In genomic region chr15:55357774-55358173, GRCh38 we compare ENCODE assay signal across 18 cellular contexts. TPM values are rescaled to one million over a fixed set of nuclear protein-coding genes. Genes with fewer than 3 reads are reported as not detected.
DNase-seq lines count a peak whose midpoint lies in the region; TF ChIP-seq lines count a peak whose summit lies in the region.
"Had no signal": no experiment of that assay in that cellular context is flagged by ENCODE, and none has a peak within 500 bp of the region (broad histone marks: within the 10 kb centered on the region; RNA-seq: fewer than 3 reads in every experiment).

No MANE protein-coding gene starts in this region.

- H3K27ac Mint-ChIP-seq in chondrocyte (ENCODE audit: unreplicated experiment) (peak overlapping the region; percentile 1), nephron progenitor cell (no peak overlapping the region)
- H3K27ac Mint-ChIP-seq: activated CD4-positive, alpha-beta memory T cell treated with anti-CD3 and anti-CD28 coated beads, Interleukin-2, amount 10 ng/mL, durations not matched to agents 7 days and 5 days; activated T-helper 1 cell treated with anti-CD3 and anti-CD28 coated beads, Interleukin-12 subunit alpha, Interleukin-12 subunit beta, Interleukin-2, Interleukin-4 antibody, amounts not matched to agents 30 ng/mL and 10 ng/mL and 1 ng/mL, durations not matched to agents 14 hours and 24 hours and 36 hours; B cell had no signal

- H3K27me3 Mint-ChIP-seq in chondrocyte (ENCODE audit: low read depth) (no peaks in the 10 kb centered on the region), nephron progenitor cell (ENCODE audit: low read depth, poor library complexity) (no peaks in the 10 kb centered on the region)
- H3K27me3 Mint-ChIP-seq: activated CD4-positive, alpha-beta memory T cell treated with anti-CD3 and anti-CD28 coated beads, Interleukin-2, amount 10 ng/mL, durations not matched to agents 7 days and 5 days; B cell had no signal

- no peaks in the 10 kb centered on the region for H3K27me3 ChIP-seq in BJ (ENCODE audit: control insufficient read depth, insufficient read depth, low read length)
- H3K27me3 ChIP-seq: stomach, uterus had no signal

- CTCF ChIA-PET in BJ (lab: Yijun Ruan, JAX), result interaction anchor here (1.0 to 1.3 kb wide), 2 partner anchors 9 to 78 kb away, joined by 3 to 4 read pairs; no protein-coding TSS in a partner anchor

- H3K4me3 Mint-ChIP-seq in chondrocyte (ENCODE audit: unreplicated experiment) (no peak overlapping the region), nephron progenitor cell (no peak overlapping the region)
- H3K4me3 Mint-ChIP-seq: activated CD4-positive, alpha-beta memory T cell treated with anti-CD3 and anti-CD28 coated beads, Interleukin-2, amount 10 ng/mL, durations not matched to agents 7 days and 5 days; activated T-helper 1 cell treated with anti-CD3 and anti-CD28 coated beads, Interleukin-12 subunit alpha, Interleukin-12 subunit beta, Interleukin-2, Interleukin-4 antibody, amounts not matched to agents 30 ng/mL and 10 ng/mL and 1 ng/mL, durations not matched to agents 14 hours and 24 hours and 36 hours; B cell had no signal

- TF ChIP-seq CTCF in BJ (IDR thresholded peaks at IDR 0.05; ENCODE audit: insufficient read depth, low read depth, low read length) (no peak), chondrocyte (IDR thresholded peaks at IDR 0.05) (no peak), GM13976 (IDR thresholded peaks at IDR 0.05; ENCODE audit: borderline replicate concordance, control extremely low read depth, extremely low read depth, insufficient read depth, missing control alignments) (no peak), nephron progenitor cell (IDR thresholded peaks at IDR 0.05) (no peak)

- DNase-seq in BJ (ENCODE audit: low read depth) (peak; percentile 23), M059J (ENCODE audit: low read depth) (peak; percentile 31), chondrocyte (ENCODE audit: low spot score) (no peak), kidney glomerular epithelial cell (lab: John Stamatoyannopoulos, UW) (peak; percentile 66), GM13976 (ENCODE audit: low spot score) (no peak), NCI-H1930 (lab: John Stamatoyannopoulos, UW) (no peak), nephron progenitor cell (no peak)
- DNase-seq in activated CD8-positive, alpha-beta memory T cell treated with anti-CD3 and anti-CD28 coated beads, Interleukin-2, amount 50 U/mL, for 4 hours, result no peak
- DNase-seq: activated CD4-positive, alpha-beta memory T cell treated with anti-CD3 and anti-CD28 coated beads, Interleukin-2, amount 10 ng/mL, durations not matched to agents 7 days and 5 days; DMS153; NCI-H187; NCI-H510A; psoas muscle; stomach; uterus had no signal

- no peaks in the 10 kb centered on the region for H3K9me3 Mint-ChIP-seq in chondrocyte (ENCODE audit: low read depth)
- H3K9me3 Mint-ChIP-seq in nephron progenitor cell, result no peaks in the 10 kb centered on the region
- H3K9me3 Mint-ChIP-seq: activated CD4-positive, alpha-beta memory T cell treated with anti-CD3 and anti-CD28 coated beads, Interleukin-2, amount 10 ng/mL, durations not matched to agents 7 days and 5 days; activated T-helper 1 cell treated with anti-CD3 and anti-CD28 coated beads, Interleukin-12 subunit alpha, Interleukin-12 subunit beta, Interleukin-2, Interleukin-4 antibody, amounts not matched to agents 30 ng/mL and 10 ng/mL and 1 ng/mL, durations not matched to agents 14 hours and 24 hours and 36 hours had no signal

- no peaks in the 10 kb centered on the region; the same call in 1 of the 2 replicates for H3K36me3 ChIP-seq in BJ (ENCODE audit: control insufficient read depth, insufficient read depth, low read length)
- H3K36me3 ChIP-seq: uterus had no signal

- peaks cover 12% of the 10 kb centered on the region for H3K4me1 Mint-ChIP-seq in chondrocyte (ENCODE audit: low read depth)
- H3K4me1 Mint-ChIP-seq in nephron progenitor cell, result peaks cover 8% of the 10 kb centered on the region
- H3K4me1 Mint-ChIP-seq: activated CD4-positive, alpha-beta memory T cell treated with anti-CD3 and anti-CD28 coated beads, Interleukin-2, amount 10 ng/mL, durations not matched to agents 7 days and 5 days had no signal

- H3K36me3 Mint-ChIP-seq in chondrocyte (ENCODE audit: low read depth) (peaks cover 28% of the 10 kb centered on the region), nephron progenitor cell (ENCODE audit: low read depth) (peaks cover 13% of the 10 kb centered on the region)

- H3K4me3 ChIP-seq in BJ (ENCODE audit: low read depth, low read length), result no peak overlapping the region
- H3K4me3 ChIP-seq: psoas muscle, SK-N-MC, stomach, uterus had no signal

- POLR2A ChIA-PET in BJ (lab: Charles Lee), result no interaction called here

- in situ Hi-C loops in GM13976 (cut with MboI; ENCODE audit: low sequenced_read_pairs, unreplicated experiment), result no loop called here

RNA-seq across cellular contexts. Expression of gene PIGB, which starts 38.8 kb away (rescaled TPM):
- polyA plus RNA-seq in BJ (2011; rRNA removed), result 10.1 and 18.5 TPM in 2 replicates
- polyA minus RNA-seq in BJ (2011; rRNA and poly(A)+ RNA removed), result 6.0 and 12.4 TPM in 2 replicates
- total RNA-seq in M059J (2014; rRNA removed; shearing (Covaris generic)), result 15.3 and 18.0 TPM in 2 replicates
- 8.1 to 16.9 TPM (median 8.9 TPM) in 3 replicates for total RNA-seq in chondrocyte

RNA-seq across cellular contexts. Expression of gene PIGBOS1, which starts 38.9 kb away (rescaled TPM):
- polyA plus RNA-seq in BJ (2011; rRNA removed), result 12.2 and 16.0 TPM in 2 replicates
- polyA minus RNA-seq in BJ (2011; rRNA and poly(A)+ RNA removed), result 2.1 and 2.7 TPM in 2 replicates
- 12.2 and 23.2 TPM in 2 replicates for total RNA-seq in M059J (2014; rRNA removed; shearing (Covaris generic))
- 9.5 to 12.3 TPM (median 9.6 TPM) in 3 replicates for total RNA-seq in chondrocyte

RNA-seq across cellular contexts. Expression of gene CCPG1, which starts 50.4 kb away (rescaled TPM):
- polyA plus RNA-seq in BJ (2011; rRNA removed), result 33.8 and 79.0 TPM in 2 replicates
- 18.6 and 19.6 TPM in 2 replicates for polyA minus RNA-seq in BJ (2011; rRNA and poly(A)+ RNA removed)
- total RNA-seq in M059J (2014; rRNA removed; shearing (Covaris generic)), result 35.6 and 45.6 TPM in 2 replicates
- 218 to 305 TPM (median 220 TPM) in 3 replicates for total RNA-seq in chondrocyte

RNA-seq across cellular contexts. Expression of gene PIERCE2, which starts 50.5 kb away (rescaled TPM):
- 1.4 and 2.8 TPM in 2 replicates for polyA plus RNA-seq in BJ (2011; rRNA removed)
- not detected in 2 replicates for polyA minus RNA-seq in BJ (2011; rRNA and poly(A)+ RNA removed)
- total RNA-seq in M059J (2014; rRNA removed; shearing (Covaris generic)), result 3.5 and 6.5 TPM in 2 replicates
- total RNA-seq in chondrocyte, result 2.7 to 3.8 TPM (median 3.1 TPM) in 3 replicates
- total RNA-seq: activated CD4-positive, alpha-beta memory T cell treated with anti-CD3 and anti-CD28 coated beads, Interleukin-2, amount 10 ng/mL, durations not matched to agents 7 days and 5 days; activated T-helper 1 cell treated with anti-CD3 and anti-CD28 coated beads, Interleukin-12 subunit alpha, Interleukin-12 subunit beta, Interleukin-2, Interleukin-4 antibody, amounts not matched to agents 30 ng/mL and 10 ng/mL and 1 ng/mL, durations not matched to agents 14 hours and 24 hours and 36 hours had no signal

Comparison
In these comparisons a context has a peak if more than half of its experiments do, and no peak if none do; other contexts are left out.
1. DNase-seq: peak in BJ (single experiment), M059J (single experiment) and kidney glomerular epithelial cell (single experiment); none in chondrocyte (single experiment), GM13976 (single experiment), activated CD8-positive, alpha-beta memory T cell treated with anti-CD3 and anti-CD28 coated beads, Interleukin-2, amount 50 U/mL, for 4 hours (single experiment), NCI-H1930 (0 of 2) and nephron progenitor cell (single experiment).